8 cellular contexts compared by ENCODE assay signal in the genomic region with DNA sequence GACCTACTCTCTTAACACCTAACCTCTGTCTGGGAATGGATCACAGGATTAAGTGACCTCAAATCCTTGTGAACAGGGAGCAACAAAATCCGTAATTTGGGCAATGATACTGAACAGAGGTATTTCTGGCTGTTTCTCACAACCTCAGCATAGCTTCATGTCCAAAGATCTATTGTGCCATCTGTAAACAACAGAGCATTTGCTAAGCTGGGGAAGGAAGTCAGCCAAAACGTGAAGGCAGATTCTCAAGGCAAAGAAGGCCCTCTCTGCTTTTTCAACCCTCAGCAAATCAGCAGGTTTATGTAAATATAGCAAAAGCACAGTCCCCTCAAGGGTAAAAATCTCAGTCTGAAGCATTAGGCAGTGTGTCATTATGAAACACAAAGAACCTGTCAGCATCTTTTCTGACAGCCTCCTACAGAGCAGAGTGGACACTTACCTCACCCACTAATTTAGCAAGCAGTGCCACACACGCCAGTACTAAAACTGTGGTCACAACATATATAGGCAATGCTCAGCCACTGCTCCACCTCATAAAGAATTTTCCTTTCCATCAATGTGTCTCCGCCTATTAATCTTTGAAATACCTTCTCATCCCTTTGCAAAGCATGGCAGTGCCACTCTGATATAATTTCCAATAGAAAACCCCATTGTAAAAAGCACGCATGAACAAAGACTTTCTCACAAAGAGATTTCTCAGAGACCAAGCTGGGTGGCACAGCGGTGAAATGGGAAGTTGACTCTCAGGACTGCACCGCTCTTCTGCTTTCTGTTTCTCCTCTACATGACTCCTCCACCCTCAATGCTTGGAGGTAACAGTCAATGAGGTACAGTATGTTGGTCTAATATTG.
DNase-seq lines count a peak whose midpoint lies in the region; ATAC-seq, FAIRE-seq and TF ChIP-seq lines count a peak whose summit lies in the region.

No MANE protein-coding gene starts in this region.

- H3K9me3 ChIP-seq in AG04450 (ENCODE audit: control insufficient read depth, insufficient read depth, low read length) = no peaks in the 10 kb centered on the region

- CTCF ChIA-PET in AG04450 (lab: Charles Lee) = no interaction called here

- no peak overlapping the region for H3K4me3 Mint-ChIP-seq in effector memory CD8-positive, alpha-beta T cell
- H3K4me3 Mint-ChIP-seq in progenitor cell of endocrine pancreas (ENCODE audit: low read depth) = no peak overlapping the region

- H3K27ac Mint-ChIP-seq in effector memory CD8-positive, alpha-beta T cell = peak overlapping the region in 1 of 2 donors; percentile 35
- peak overlapping the region; percentile 21 for H3K27ac Mint-ChIP-seq in progenitor cell of endocrine pancreas

- no peaks in the 10 kb centered on the region for H3K36me3 Mint-ChIP-seq in effector memory CD8-positive, alpha-beta T cell (ENCODE audit: insufficient read depth)
- peaks cover 1% of the 10 kb centered on the region for H3K36me3 Mint-ChIP-seq in progenitor cell of endocrine pancreas (ENCODE audit: insufficient read depth)

- H3K27ac ChIP-seq in AG04450 (ENCODE audit: low read depth, low read length) = peak overlapping the region; percentile 47

- no peak for FAIRE-seq in D721Med (lab: Jason Lieb, UNC)

- POLR2A ChIA-PET in AG04450 (lab: Yijun Ruan, JAX) = no interaction called here

- no peaks in the 10 kb centered on the region for H3K27me3 Mint-ChIP-seq in effector memory CD8-positive, alpha-beta T cell
- no peaks in the 10 kb centered on the region for H3K27me3 Mint-ChIP-seq in progenitor cell of endocrine pancreas

- H3K4me3 ChIP-seq in AG04450 (ENCODE audit: low read depth, low read length) = no peak overlapping the region

- peaks cover 18 to 30% of the 10 kb centered on the region in 2 donors for H3K4me1 Mint-ChIP-seq in effector memory CD8-positive, alpha-beta T cell (ENCODE audit: low read depth in 2 of 2)
- H3K4me1 Mint-ChIP-seq in progenitor cell of endocrine pancreas (ENCODE audit: low read depth) = peaks cover 70% of the 10 kb centered on the region

- DNase-seq in AG04450 (ENCODE audit: low read depth, low spot score) (peak; percentile 29), NCI-H2227 treated with DMSO at 0.1 percent for 48 hours (lab: John Stamatoyannopoulos, UW) (peak; percentile 92), progenitor cell of endocrine pancreas (ENCODE audit: low spot score, unreplicated experiment) (no peak), D721Med (ENCODE audit: insufficient read length, low spot score) (no peak)
- no peak for DNase-seq in effector memory CD8-positive, alpha-beta T cell
- DNase-seq in NK-92 treated with Interleukin-12 subunit alpha and Interleukin-12 subunit beta, amount 100 ng/mL, for 24 hours (lab: John Stamatoyannopoulos, UW) = no peak

- no peaks in the 10 kb centered on the region for H3K9me3 Mint-ChIP-seq in effector memory CD8-positive, alpha-beta T cell
- no peaks in the 10 kb centered on the region for H3K9me3 Mint-ChIP-seq in progenitor cell of endocrine pancreas (ENCODE audit: low read depth)

- no peaks in the 10 kb centered on the region for H3K27me3 ChIP-seq in AG04450 (ENCODE audit: control insufficient read depth, insufficient read depth, low read length)

- peak; percentile 58 for ATAC-seq in GM18519 (IDR thresholded peaks at IDR 0.05; ENCODE audit: low FRiP score, unreplicated experiment)
- peak; percentile 76 for ATAC-seq in HG02885 (IDR thresholded peaks at IDR 0.05; ENCODE audit: poor library complexity, unreplicated experiment)
- ATAC-seq in effector memory CD8-positive, alpha-beta T cell (replicated peaks) = peak; percentile 42

- TF ChIP-seq CTCF in AG04450 (IDR thresholded peaks at IDR 0.05; ENCODE audit: low read depth, low read length) (no peak), progenitor cell of endocrine pancreas (IDR thresholded peaks at IDR 0.05; ENCODE audit: unreplicated experiment) (no peak), D721Med (IDR thresholded peaks at IDR 0.05; ENCODE audit: insufficient read depth, missing control alignments) (no peak)

Comparison
In these comparisons a context has a peak if more than half of its experiments do, and no peak if none do; other contexts are left out.
1. DNase-seq: peak in AG04450 (single experiment) and NCI-H2227 treated with DMSO at 0.1 percent for 48 hours (single experiment); none in effector memory CD8-positive, alpha-beta T cell (0 of 3), progenitor cell of endocrine pancreas (single experiment), NK-92 treated with Interleukin-12 subunit alpha and Interleukin-12 subunit beta, amount 100 ng/mL, for 24 hours (single experiment) and D721Med (single experiment).
2. Peak in every context shown above with its lines, with median percentiles within 50 percentile points of each other: ATAC-seq.